In the genomic region with DNA sequence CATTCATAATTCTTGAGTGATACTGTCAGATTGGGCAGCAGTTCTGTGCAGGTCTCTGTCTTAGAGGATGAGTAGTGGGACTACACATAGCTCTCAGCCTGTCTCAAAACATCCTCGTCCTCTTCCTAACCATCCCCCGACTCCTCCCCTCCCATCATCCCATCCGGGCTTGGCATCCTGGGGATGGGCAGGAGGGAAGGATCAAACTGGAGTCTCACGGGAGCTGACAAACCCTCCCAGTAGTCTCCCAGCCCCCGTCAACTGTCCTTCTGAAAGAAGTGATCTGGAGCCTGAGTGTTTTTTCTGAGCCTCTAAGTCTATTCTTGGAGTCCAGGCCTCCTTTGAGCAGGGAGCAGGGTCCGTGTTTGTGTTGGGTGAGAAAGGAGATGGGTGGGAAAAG, we compare ENCODE assay signal across 23 cellular contexts.
"Had no signal": no experiment of that assay in that cellular context is flagged by ENCODE, and none has a peak within 500 bp of the region (broad histone marks: within the 10 kb centered on the region; RNA-seq: fewer than 3 reads in every experiment).

No MANE protein-coding gene starts in this region.

- H3K9me3 Mint-ChIP-seq: dendritic cell treated with granulocyte-macrophage colony-stimulating factor and Interleukin-4, amounts not matched to agents 40 ng/mL and 50 ng/mL, for 4 days; memory B cell; natural killer cell; stimulated activated effector memory CD8-positive, alpha-beta T cell treated with anti-CD3 and anti-CD28 coated beads, Interleukin-12 subunit alpha, Interleukin-12 subunit beta, amount 100 ng/mL, for 72 hours had no signal

- H3K36me3 ChIP-seq: colonic mucosa, esophagus muscularis mucosa, gastroesophageal sphincter, heart left ventricle, prostate gland, right atrium auricular region, thoracic aorta, tibial nerve, upper lobe of left lung had no signal

- H3K4me1 Mint-ChIP-seq: memory B cell; natural killer cell; stimulated activated effector memory CD8-positive, alpha-beta T cell treated with anti-CD3 and anti-CD28 coated beads, Interleukin-12 subunit alpha, Interleukin-12 subunit beta, amount 100 ng/mL, for 72 hours had no signal

- H3K36me3 Mint-ChIP-seq: memory B cell; natural killer cell; stimulated activated effector memory CD8-positive, alpha-beta T cell treated with anti-CD3 and anti-CD28 coated beads, Interleukin-12 subunit alpha, Interleukin-12 subunit beta, amount 100 ng/mL, for 72 hours had no signal

- DNase-seq: colonic mucosa; effector CD8-positive, alpha-beta T cell; foreskin keratinocyte; heart left ventricle; kidney; natural killer cell; stimulated activated CD4-positive, alpha-beta T cell treated with anti-CD3 and anti-CD28 coated beads, Interleukin-2, amount 100 ng/mL, for 24 hours; stimulated activated CD4-positive, alpha-beta T cell treated with anti-CD3 and anti-CD28 coated beads, Interleukin-4, amount 100 ng/mL, for 24 hours; stimulated activated naive CD4-positive, alpha-beta T cell treated with Interleukin-2 at 50 U/mL for 16 hours; upper lobe of left lung had no signal

- H3K4me1 ChIP-seq: colonic mucosa, esophagus muscularis mucosa, foreskin keratinocyte, gastroesophageal sphincter, heart left ventricle, prostate gland, right atrium auricular region, tibial nerve, upper lobe of left lung had no signal

- H3K9me3 ChIP-seq: colonic mucosa, esophagus muscularis mucosa, gastroesophageal sphincter, heart left ventricle, prostate gland, right atrium auricular region, thoracic aorta, tibial nerve, upper lobe of left lung had no signal

- H3K27ac Mint-ChIP-seq: dendritic cell treated with granulocyte-macrophage colony-stimulating factor and Interleukin-4, amounts not matched to agents 40 ng/mL and 50 ng/mL, for 4 days; memory B cell; natural killer cell; stimulated activated effector memory CD8-positive, alpha-beta T cell treated with anti-CD3 and anti-CD28 coated beads, Interleukin-12 subunit alpha, Interleukin-12 subunit beta, amount 100 ng/mL, for 72 hours had no signal

- ATAC-seq: foreskin keratinocyte; gastroesophageal sphincter; heart left ventricle; left lobe of liver; natural killer cell; sciatic nerve; stimulated activated effector memory CD8-positive, alpha-beta T cell treated with anti-CD3 and anti-CD28 coated beads, Interleukin-12 subunit alpha, Interleukin-12 subunit beta, amount 100 ng/mL, for 72 hours had no signal

- H3K27ac ChIP-seq: colonic mucosa, esophagus muscularis mucosa, foreskin keratinocyte, gastroesophageal sphincter, heart left ventricle, hepatocyte, prostate gland, right atrium auricular region, thoracic aorta, tibial nerve, upper lobe of left lung had no signal

- H3K27me3 ChIP-seq: colonic mucosa, right atrium auricular region had no signal

- H3K4me3 Mint-ChIP-seq: dendritic cell treated with granulocyte-macrophage colony-stimulating factor and Interleukin-4, amounts not matched to agents 40 ng/mL and 50 ng/mL, for 4 days; memory B cell; natural killer cell; stimulated activated effector memory CD8-positive, alpha-beta T cell treated with anti-CD3 and anti-CD28 coated beads, Interleukin-12 subunit alpha, Interleukin-12 subunit beta, amount 100 ng/mL, for 72 hours had no signal

- H3K4me3 ChIP-seq: colonic mucosa, esophagus muscularis mucosa, gastroesophageal sphincter, heart left ventricle, hepatocyte, lung, prostate gland, right atrium auricular region, thoracic aorta, tibial nerve, upper lobe of left lung had no signal
